Comparison of ENCODE assay signal across 1 cellular context in genomic region chr17:47618416-47618815, GRCh38.
TF ChIP-seq lines count a peak whose summit lies in the region.

No MANE protein-coding gene starts in this region.

TF ChIP-seq in GM23338, 12 proteins besides CTCF, POLR2A, EP300 and RAD21 (continued from another document):
- no peak for TF ChIP-seq ETS1 (IDR thresholded peaks at IDR 0.05)
- no peak for TF ChIP-seq ZNF331 (CRISPR knock-in tag; IDR thresholded peaks at IDR 0.05; ENCODE audit: low read depth)
- no peak for TF ChIP-seq NANOG (IDR thresholded peaks at IDR 0.05; ENCODE audit: borderline replicate concordance)
- TF ChIP-seq STAT1 (IDR thresholded peaks at IDR 0.05; ENCODE audit: unreplicated experiment) = no peak
- no peak for TF ChIP-seq ZNF462 (CRISPR knock-in tag; IDR thresholded peaks at IDR 0.05)
- TF ChIP-seq POLR2AphosphoS5 (IDR thresholded peaks at IDR 0.05; ENCODE audit: low read depth) = no peak
- no peak for TF ChIP-seq CREB1 (CRISPR knock-in tag; IDR thresholded peaks at IDR 0.05; ENCODE audit: low read depth)
